Comparison of ENCODE assay signal across 8 cellular contexts in the genomic region with DNA sequence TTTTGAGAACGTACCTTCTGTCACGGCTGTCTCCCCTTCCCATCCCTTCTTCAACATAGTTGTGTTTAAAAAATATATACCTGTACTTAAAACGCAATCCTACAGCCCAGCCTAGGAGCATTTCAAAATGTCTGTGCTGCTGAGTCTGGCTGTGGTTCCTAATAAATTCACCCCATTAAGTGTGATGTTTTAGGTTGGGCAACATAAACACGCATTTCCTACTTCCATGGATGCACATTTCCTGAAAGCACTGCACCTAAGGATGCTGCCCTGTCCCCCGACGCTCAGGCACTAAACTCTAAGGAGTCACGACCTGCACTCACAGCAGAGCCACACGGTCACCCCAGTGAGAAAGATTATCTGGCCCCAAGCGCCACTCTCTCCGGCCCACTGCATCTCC. TPM values are rescaled to one million over a fixed set of nuclear protein-coding genes. Genes with fewer than 3 reads are reported as not detected.
A peak's percentile ranks its signal among the peaks of the same experiment; 100 is the strongest.
DNase-seq lines count a peak whose midpoint lies in the region; ATAC-seq and TF ChIP-seq lines count a peak whose summit lies in the region.

No MANE protein-coding gene starts in this region.

- H3K9me3 Mint-ChIP-seq in mesothelial cell of epicardium = no peaks in the 10 kb centered on the region

- H3F3A ChIP-seq in Loucy (ENCODE audit: low read depth) = no peaks in the 10 kb centered on the region

- H3K9ac ChIP-seq in Loucy (ENCODE audit: low read depth, low read length, poor library complexity, severe bottlenecking) = peak overlapping the region; percentile 98

- CTCF ChIA-PET in AG04450 (lab: Charles Lee) = interaction anchor here (1.0 kb wide), 1 partner anchor 161 kb away, joined by 3 read pairs; no protein-coding TSS in a partner anchor
- CTCF ChIA-PET in HEK293T (lab: Yijun Ruan, JAX) = no interaction called here

- H3K27me3 Mint-ChIP-seq in mesothelial cell of epicardium (ENCODE audit: low read depth) = no peaks in the 10 kb centered on the region

- no peak for TF ChIP-seq CTCF in AG04450 (IDR thresholded peaks at IDR 0.05; ENCODE audit: low read depth, low read length)
- TF ChIP-seq CTCF in Loucy (conservative IDR thresholded peaks at IDR 0.05; ENCODE audit: low read length) = no peak
- TF ChIP-seq CTCF in cardiac fibroblast (IDR thresholded peaks at IDR 0.05; ENCODE audit: low read depth, low read length) = no peak
- no peak for TF ChIP-seq CTCF in mesothelial cell of epicardium (IDR thresholded peaks at IDR 0.05; ENCODE audit: unreplicated experiment)

- no peaks in the 10 kb centered on the region for H3K9me2 ChIP-seq in Loucy (replicated peaks; ENCODE audit: low read depth, low read length)

- peaks cover 46% of the 10 kb centered on the region for H3K4me1 Mint-ChIP-seq in mesothelial cell of epicardium

- H3K27ac ChIP-seq in AG04450 (ENCODE audit: low read depth, low read length) = peak overlapping the region; percentile 68

- H3K4me2 ChIP-seq in Loucy (ENCODE audit: low read depth, low read length, poor library complexity, severe bottlenecking) = peak overlapping the region; percentile 91

- H3K4me3 Mint-ChIP-seq in mesothelial cell of epicardium = peak overlapping the region; percentile 96

- no peaks in the 10 kb centered on the region for H3K36me3 ChIP-seq in Loucy (ENCODE audit: insufficient read depth, low read length)

- no peaks in the 10 kb centered on the region for H3K9me3 ChIP-seq in AG04450 (ENCODE audit: control insufficient read depth, insufficient read depth, low read length)
- H3K9me3 ChIP-seq in Loucy (ENCODE audit: insufficient read depth, low read depth, low read length) = no peaks in the 10 kb centered on the region

- peaks cover 88% of the 10 kb centered on the region for H3K79me2 ChIP-seq in Loucy (ENCODE audit: insufficient read depth, low read length)

- POLR2A ChIA-PET in AG04450 (lab: Yijun Ruan, JAX) = no interaction called here
- POLR2A ChIA-PET in HEK293T (lab: Yijun Ruan, JAX) = no interaction called here

- no peaks in the 10 kb centered on the region for H3K27me3 ChIP-seq in AG04450 (ENCODE audit: control insufficient read depth, insufficient read depth, low read length)
- no peaks in the 10 kb centered on the region for H3K27me3 ChIP-seq in Loucy (ENCODE audit: insufficient read depth, low read length, poor library complexity, severe bottlenecking)

- peak; percentile 21 for ATAC-seq in GM19452 (IDR thresholded peaks at IDR 0.05; ENCODE audit: unreplicated experiment)

- peak overlapping the region; percentile 86 for H3K4me3 ChIP-seq in AG04450 (ENCODE audit: low read depth, low read length)
- H3K4me3 ChIP-seq in Loucy (ENCODE audit: low read length, poor library complexity, severe bottlenecking) = peak overlapping the region; percentile 78
- peak overlapping the region; percentile 71 to 78 for H3K4me3 ChIP-seq in cardiac fibroblast (replicated peaks in 1 of 2; ENCODE audit: low read depth in 2 of 2, low read length in 2 of 2)

- H4K20me1 ChIP-seq in Loucy (ENCODE audit: insufficient read depth, low read length, poor library complexity, severe bottlenecking) = peaks cover 46% of the 10 kb centered on the region

- peak overlapping the region; percentile 98 for H3K27ac Mint-ChIP-seq in mesothelial cell of epicardium

- peaks cover 56% of the 10 kb centered on the region for H3K4me1 ChIP-seq in Loucy (ENCODE audit: insufficient read depth, low read length, poor library complexity, severe bottlenecking)

- DNase-seq in AG04450 (ENCODE audit: low read depth, low spot score) = no peak
- DNase-seq in cardiac fibroblast (ENCODE audit: low read depth in 2 of 2) = peak; percentile 39
- no peak for DNase-seq in mesothelial cell of epicardium (ENCODE audit: low spot score in 2 of 2, unreplicated experiment in 2 of 2)
- no peak for DNase-seq in HEK293T (ENCODE audit: extremely low spot score)
- DNase-seq in UCSD-AML1 (lab: John Stamatoyannopoulos, UW; ENCODE audit: unreplicated experiment) = no peak
- no peak for DNase-seq in COLO829 (ENCODE audit: low spot score)

- H3K36me3 Mint-ChIP-seq in mesothelial cell of epicardium = no peaks in the 10 kb centered on the region

- H2AFZ ChIP-seq in Loucy (ENCODE audit: low read length) = no peak overlapping the region; the same call in 1 of the 2 replicates

TF ChIP-seq in HEK293T, 16 proteins besides CTCF, POLR2A, EP300 and RAD21:
- TF ChIP-seq ZNF384 (IDR thresholded peaks at IDR 0.05) (no peak), HDGF (IDR thresholded peaks at IDR 0.05; ENCODE audit: borderline replicate concordance) (no peak), ELF4 (IDR thresholded peaks at IDR 0.05) (no peak), CTBP1 (IDR thresholded peaks at IDR 0.05; ENCODE audit: borderline replicate concordance) (no peak), ARNT (IDR thresholded peaks at IDR 0.05) (no peak)

RNA-seq across cellular contexts. Expression of a gene that starts 1.2 kb away (rescaled TPM):
- polyA plus RNA-seq in AG04450 (2011; rRNA removed) = 26.2 and 38.4 TPM in 2 replicates
- 31.9 and 56.9 TPM in 2 replicates for polyA minus RNA-seq in AG04450 (2011; rRNA and poly(A)+ RNA removed)
- 39.8 to 41.7 TPM (median 40.8 TPM) in 3 replicates for total RNA-seq in mesothelial cell of epicardium

Comparison
In these comparisons a context has a peak if more than half of its experiments do, and no peak if none do; other contexts are left out.
1. DNase-seq: peak in cardiac fibroblast (2 of 2); none in AG04450 (single experiment), mesothelial cell of epicardium (0 of 2), HEK293T (single experiment), UCSD-AML1 (single experiment) and COLO829 (single experiment).
2. Peak in every context shown above with its lines, with median percentiles within 50 percentile points of each other: H3K4me3 ChIP-seq.